In genomic region chr14:68551045-68551683, GRCh38 we compare ENCODE assay signal across 15 cellular contexts.
DNase-seq lines count a peak whose midpoint lies in the region; ATAC-seq and TF ChIP-seq lines count a peak whose summit lies in the region.
"Had no signal": no experiment of that assay in that cellular context is flagged by ENCODE, and none has a peak within 500 bp of the region (broad histone marks: within the 10 kb centered on the region; RNA-seq: fewer than 3 reads in every experiment).

No MANE protein-coding gene starts in this region.

- H3K27ac ChIP-seq in heart right ventricle (peak overlapping the region; percentile 4 to 75 (median 60)), rectal smooth muscle tissue (ENCODE audit: low read depth, low read length) (peak overlapping the region; percentile 89)
- H3K27ac ChIP-seq: parathyroid adenoma had no signal

- ATAC-seq in heart right ventricle: no peak
- no peak for ATAC-seq in left ventricle myocardium superior
- no peak for ATAC-seq in GM19395 (IDR thresholded peaks at IDR 0.05; ENCODE audit: unreplicated experiment)
- no peak for ATAC-seq in HG02623 (IDR thresholded peaks at IDR 0.05; ENCODE audit: unreplicated experiment)
- ATAC-seq: stimulated activated naive CD8-positive, alpha-beta T cell treated with anti-CD3 and anti-CD28 coated beads, Interleukin-15, amount 100 ng/mL, for 72 hours had no signal

- TF ChIP-seq CTCF in heart right ventricle (IDR thresholded peaks at IDR 0.05): no peak
- TF ChIP-seq CTCF in GM20000 (IDR thresholded peaks at IDR 0.05; ENCODE audit: extremely low read depth, missing control alignments): no peak

- intact Hi-C loops in heart right ventricle (cut with DNase I) (no loop called here), left ventricle myocardium superior (cut with micrococcal nuclease) (no loop called here)

- WGBS in heart right ventricle, 2 donors: 56 to 70% methylated on average over 7 of the region's 7 CpGs

- H3K27me3 ChIP-seq in heart right ventricle (no peaks in the 10 kb centered on the region), rectal smooth muscle tissue (ENCODE audit: control insufficient read depth, insufficient read depth, low read length) (no peaks in the 10 kb centered on the region)

- H3K36me3 ChIP-seq in heart right ventricle: no peaks in the 10 kb centered on the region
- no peaks in the 10 kb centered on the region for H3K36me3 ChIP-seq in rectal smooth muscle tissue (ENCODE audit: control insufficient read depth, insufficient read depth, low read length)

- H3K4me3 ChIP-seq in heart right ventricle (no peak overlapping the region), rectal smooth muscle tissue (ENCODE audit: low read length) (no peak overlapping the region)

- H3K4me1 ChIP-seq in heart right ventricle (peaks cover 36 to 92% (median 72%) of the 10 kb centered on the region in 9 donors), rectal smooth muscle tissue (ENCODE audit: control insufficient read depth, insufficient read depth, low read length) (peaks cover 65% of the 10 kb centered on the region)

- H3K9ac ChIP-seq in rectal smooth muscle tissue (ENCODE audit: low read length): no peak overlapping the region
- H3K9ac ChIP-seq: parathyroid adenoma had no signal

- DNase-seq in heart right ventricle (no peak), left ventricle myocardium superior (no peak), fibroblast of gingiva (ENCODE audit: low read depth) (peak; percentile 36), GM20000 (ENCODE audit: low spot score) (no peak)
- no peak for DNase-seq in activated CD4-positive, alpha-beta T cell treated with anti-CD3 and anti-CD28 coated beads for 4 hours
- DNase-seq: cortex of kidney; NCI-H1105; NCI-H510A treated with DMSO at 0.1 percent for 48 hours; RPMI8226; stimulated activated CD4-positive, alpha-beta T cell treated with anti-CD3 and anti-CD28 coated beads, Interleukin-4, amount 100 ng/mL, for 4 hours; stimulated activated naive CD8-positive, alpha-beta T cell treated with anti-CD3 and anti-CD28 coated beads, Interleukin-15, amount 100 ng/mL, for 72 hours had no signal

- no peaks in the 10 kb centered on the region for H3K9me3 ChIP-seq in heart right ventricle
